Comparison of ENCODE assay signal across 3 cellular contexts in genomic region chr10:114375082-114375481, GRCh38.
A peak's percentile ranks its signal among the peaks of the same experiment; 100 is the strongest.
TF ChIP-seq lines count a peak whose summit lies in the region.

No MANE protein-coding gene starts in this region.

TF ChIP-seq in A549, 52 proteins besides CTCF, POLR2A, EP300 and RAD21:
- TF ChIP-seq EHMT2 (IDR thresholded peaks at IDR 0.05; ENCODE audit: low read depth), result no peak
- no peak for TF ChIP-seq GATA3 (IDR thresholded peaks at IDR 0.05; ENCODE audit: borderline replicate concordance)
- TF ChIP-seq E2F6 (IDR thresholded peaks at IDR 0.05; ENCODE audit: borderline replicate concordance, low read depth), result no peak
- no peak for TF ChIP-seq HMGXB4 (CRISPR knock-in tag; IDR thresholded peaks at IDR 0.05; ENCODE audit: borderline replicate concordance)
- peak; percentile 53 to 79; a peak in 3 of 4 replicates for TF ChIP-seq CEBPB (IDR thresholded peaks at IDR 0.05)
- no peak for TF ChIP-seq BCL3 (IDR thresholded peaks at IDR 0.05)
- peak; percentile 28; the same call in 1 of the 2 replicates for TF ChIP-seq JUNB (IDR thresholded peaks at IDR 0.05)

TF ChIP-seq in endothelial cell of umbilical vein, 7 proteins besides CTCF, POLR2A, EP300 and RAD21:
- peak; percentile 59 for TF ChIP-seq JUN (IDR thresholded peaks at IDR 0.05; ENCODE audit: borderline replicate concordance, insufficient read depth, insufficient read length, low read depth)
- TF ChIP-seq MAX (IDR thresholded peaks at IDR 0.05; ENCODE audit: insufficient read depth, insufficient read length), result no peak
- TF ChIP-seq GATA2 (IDR thresholded peaks at IDR 0.05; ENCODE audit: insufficient read depth, insufficient read length, low read depth, low read length), result peak; percentile 10
- TF ChIP-seq POLR2AphosphoS5 (IDR thresholded peaks at IDR 0.05; ENCODE audit: insufficient read depth, low read depth, low read length), result peak; percentile 28
- peak; percentile 42 for TF ChIP-seq FOS (IDR thresholded peaks at IDR 0.05; ENCODE audit: borderline replicate concordance, insufficient read depth, low read length)
- no peak for TF ChIP-seq EZH2 (IDR thresholded peaks at IDR 0.05; ENCODE audit: borderline replicate concordance, low read depth, low read length, severe bottlenecking)
- no peak for TF ChIP-seq MYC (IDR thresholded peaks at IDR 0.05; ENCODE audit: low read depth, low read length)

TF ChIP-seq in SK-N-SH treated with all-trans-retinoic acid at 6 μM for 48 hours, 23 proteins besides CTCF, POLR2A, EP300 and RAD21:
- TF ChIP-seq TSHZ2 (CRISPR knock-in tag; IDR thresholded peaks at IDR 0.05) (no peak), ZC3H10 (CRISPR knock-in tag; IDR thresholded peaks at IDR 0.05) (no peak), ZFP30 (CRISPR knock-in tag; IDR thresholded peaks at IDR 0.05) (no peak), ZNF70 (CRISPR knock-in tag; IDR thresholded peaks at IDR 0.05) (no peak), OSR1 (CRISPR knock-in tag; IDR thresholded peaks at IDR 0.05) (no peak), PATZ1 (CRISPR knock-in tag; IDR thresholded peaks at IDR 0.05; ENCODE audit: borderline replicate concordance) (no peak), BACH2 (CRISPR knock-in tag; IDR thresholded peaks at IDR 0.05; ENCODE audit: borderline replicate concordance) (no peak), POU6F1 (CRISPR knock-in tag; IDR thresholded peaks at IDR 0.05; ENCODE audit: borderline replicate concordance, low read depth) (no peak), PPARA (CRISPR knock-in tag; IDR thresholded peaks at IDR 0.05; ENCODE audit: borderline replicate concordance) (no peak)
